ENCODE assay signal across 19 cellular contexts in genomic region chr3:139940622-139941021, GRCh38. TPM values are rescaled to one million over a fixed set of nuclear protein-coding genes. Genes with fewer than 3 reads are reported as not detected.
"Had no signal": no experiment of that assay in that cellular context is flagged by ENCODE, and none has a peak within 500 bp of the region (broad histone marks: within the 10 kb centered on the region; RNA-seq: fewer than 3 reads in every experiment).

No MANE protein-coding gene starts in this region.

- DNase-seq: activated CD4-positive, alpha-beta memory T cell treated with anti-CD3 and anti-CD28 coated beads for 36 hours; activated CD4-positive, alpha-beta T cell treated with anti-CD3 and anti-CD28 coated beads for 1 hour; activated CD8-positive, alpha-beta memory T cell treated with anti-CD3 and anti-CD28 coated beads, Interleukin-2, amount 10 ng/mL, durations not matched to agents 7 days and 5 days; activated naive CD4-positive, alpha-beta T cell treated with anti-CD3 and anti-CD28 coated beads for 36 hours; activated T-cell treated with anti-CD3 and anti-CD28 coated beads, Interleukin-2, amount 50 U/mL, for 1 hour; dorsolateral prefrontal cortex; erythroblast; hippocampal formation; kidney; lower lobe of right lung; nucleus accumbens; spleen; stimulated activated CD4-positive, alpha-beta T cell treated with anti-CD3 and anti-CD28 coated beads, Interleukin-1b, Interleukin-23, amount 100 ng/mL, for 48 hours; stimulated activated naive CD8-positive, alpha-beta T cell treated with anti-CD3 and anti-CD28 coated beads, Interleukin-15, amount 100 ng/mL, for 72 hours; T-cell; T-helper 9 cell had no signal

- ATAC-seq: activated CD8-positive, alpha-beta memory T cell treated with anti-CD3 and anti-CD28 coated beads, Interleukin-2, amount 10 ng/mL, durations not matched to agents 7 days and 5 days; lower lobe of right lung; sciatic nerve; stimulated activated naive CD8-positive, alpha-beta T cell treated with anti-CD3 and anti-CD28 coated beads, Interleukin-15, amount 100 ng/mL, for 72 hours; T-cell had no signal

- H3K27ac ChIP-seq: dorsolateral prefrontal cortex, lower lobe of right lung, prostate gland, spleen had no signal

RNA-seq across cellular contexts. Expression of gene CLSTN2, which starts 5.6 kb away (rescaled TPM):
- total RNA-seq: activated CD4-positive, alpha-beta memory T cell treated with anti-CD3 and anti-CD28 coated beads for 36 hours; activated naive CD4-positive, alpha-beta T cell treated with anti-CD3 and anti-CD28 coated beads for 36 hours; activated T-helper 2 cell treated with anti-CD3 and anti-CD28 coated beads, Interferon-gamma antibody, Interleukin-2, Interleukin-4, amounts not matched to agents 10 μg/mL and 5 μg/mL and 100 μg/mL, durations not matched to agents 14 hours and 24 hours and 36 hours had no signal
